In the genomic region with DNA sequence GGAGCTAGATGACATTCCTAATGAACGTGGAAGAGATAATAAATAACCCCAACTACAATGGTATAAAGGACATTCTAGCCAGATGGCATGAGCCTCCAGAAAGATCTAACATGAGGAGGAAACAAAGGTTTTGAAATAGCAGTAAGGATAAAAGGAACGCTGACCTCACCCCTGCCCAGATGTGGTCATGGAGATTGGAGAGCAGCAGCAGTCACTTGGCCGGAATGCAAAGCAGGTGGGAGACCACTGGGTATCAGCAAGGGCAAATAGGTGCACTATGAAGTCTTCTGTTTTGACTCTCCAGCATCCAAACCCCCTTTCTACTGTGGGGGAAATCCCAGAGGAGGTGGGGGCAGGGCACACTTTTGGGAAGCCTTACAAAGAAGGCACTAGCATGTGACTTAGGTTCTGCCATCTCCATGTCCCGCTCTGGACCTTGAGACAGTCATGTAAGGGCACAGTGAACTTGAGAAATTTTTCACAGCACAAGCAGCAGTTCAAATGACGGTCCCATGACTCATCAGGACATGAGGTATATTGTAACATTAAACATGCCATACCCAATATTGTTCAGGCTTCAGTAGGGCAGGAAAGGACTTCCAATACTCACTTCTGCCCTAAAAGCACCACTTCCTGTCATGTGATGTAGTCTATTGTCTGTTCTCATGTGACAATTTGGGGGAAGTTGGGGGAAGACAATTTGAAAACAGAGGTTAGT, we compare ENCODE assay signal across 10 cellular contexts. TPM values are rescaled to one million over a fixed set of nuclear protein-coding genes. Genes with fewer than 3 reads are reported as not detected.
DNase-seq lines count a peak whose midpoint lies in the region; ATAC-seq, FAIRE-seq and TF ChIP-seq lines count a peak whose summit lies in the region.
"Had no signal": no experiment of that assay in that cellular context is flagged by ENCODE, and none has a peak within 500 bp of the region (broad histone marks: within the 10 kb centered on the region; RNA-seq: fewer than 3 reads in every experiment).

No MANE protein-coding gene starts in this region.

- H3K36me3 ChIP-seq in Karpas-422 (ENCODE audit: insufficient read depth, low read length): no peaks in the 10 kb centered on the region
- no peaks in the 10 kb centered on the region for H3K36me3 ChIP-seq in K562 (ENCODE audit: control insufficient read depth, insufficient read depth, low read length)

- BruUV-seq in K562 (replicated peaks; lab: Mats Ljungman, UMichigan): no TSS peak

- H3K9ac ChIP-seq in Karpas-422 (ENCODE audit: low read length): no peak overlapping the region
- no peak overlapping the region for H3K9ac ChIP-seq in K562 (ENCODE audit: insufficient read depth in 1 of 2, low read depth in 2 of 2, low read length in 2 of 2)
- H3K9ac ChIP-seq: parathyroid adenoma had no signal

- WGBS in K562 (ENCODE audit: insufficient coverage, low coverage, missing lambda C conversion rate): 27% methylated on average over 5 of the region's 5 CpGs

- H3K27ac ChIP-seq in Karpas-422 (ENCODE audit: low read length) (no peak overlapping the region), K562 (ENCODE audit: extremely low read depth, low read depth, low read length) (no peak overlapping the region)
- H3K27ac ChIP-seq: parathyroid adenoma had no signal

- H3K27me3 ChIP-seq in Karpas-422 (ENCODE audit: low read length): no peaks in the 10 kb centered on the region
- no peaks in the 10 kb centered on the region for H3K27me3 ChIP-seq in K562 (ENCODE audit: control insufficient read depth in 2 of 2, insufficient read depth in 2 of 2, low read length in 2 of 2)

- no peak for FAIRE-seq in K562 (lab: Jason Lieb, UNC)
- FAIRE-seq: TTC549 had no signal

- intact Hi-C loops in K562 (cut with micrococcal nuclease): no loop called here

- H3K9me2 ChIP-seq in Karpas-422 (replicated peaks; ENCODE audit: insufficient read depth, low read length): no peaks in the 10 kb centered on the region

- TF ChIP-seq RAD21 in K562 (CRISPR knock-in tag; conservative IDR thresholded peaks at IDR 0.05 in 1 of 2, IDR thresholded peaks at IDR 0.05 in 1 of 2): no peak

- CTCF ChIA-PET in K562 (lab: Yijun Ruan, JAX; ENCODE audit: low intra/inter-chr PET ratio): no interaction called here

- peak; percentile 4 for DNase-seq in NK-92 treated with Interleukin-12 subunit alpha and Interleukin-12 subunit beta, amount 100 ng/mL, for 24 hours (lab: John Stamatoyannopoulos, UW)
- no peak for DNase-seq in NK-92 (lab: John Stamatoyannopoulos, UW; ENCODE audit: unreplicated experiment)
- no peak for DNase-seq in Karpas-422
- DNase-seq in K562 (ENCODE audit: extremely low read depth in 1 of 4, low spot score in 3 of 4): no peak
- DNase-seq in renal cortical epithelial cell (ENCODE audit: low read depth): peak; percentile 91
- DNase-seq in T1000 (lab: John Stamatoyannopoulos, UW): no peak
- no peak for DNase-seq in NCI-H146 treated with DMSO at 0.1 percent for 48 hours (lab: John Stamatoyannopoulos, UW; ENCODE audit: unreplicated experiment)
- no peak for DNase-seq in superior temporal gyrus (ENCODE audit: extremely low spot score)

- H2AFZ ChIP-seq in Karpas-422 (ENCODE audit: low read length): peak overlapping the region; percentile 43; the same call in 1 of the 2 replicates
- peak overlapping the region; percentile 64 for H2AFZ ChIP-seq in K562 (ENCODE audit: low read depth, low read length)
- H2AFZ ChIP-seq: parathyroid adenoma had no signal

- H3K4me1 ChIP-seq in Karpas-422 (ENCODE audit: low read length) (peaks cover 7% of the 10 kb centered on the region), K562 (replicated peaks in 1 of 2; ENCODE audit: control insufficient read depth in 2 of 2, insufficient read depth in 2 of 2, low read length in 2 of 2) (peaks cover 0 to 5% of the 10 kb centered on the region in 2 experiments; a peak in 2 of 5 replicates)
- H3K4me1 ChIP-seq: parathyroid adenoma had no signal

- in situ Hi-C loops in K562 (cut with MboI): no loop called here

- TF ChIP-seq EP300 in K562 (IDR thresholded peaks at IDR 0.05; ENCODE audit: low read length): no peak

- H4K20me1 ChIP-seq in Karpas-422 (ENCODE audit: insufficient read depth, low read depth, low read length) (no peaks in the 10 kb centered on the region), K562 (replicated peaks; ENCODE audit: control insufficient read depth, insufficient read depth, low read length) (no peaks in the 10 kb centered on the region)

- peak; percentile 37 for ATAC-seq in K562

- no peak for TF ChIP-seq CTCF in K562 (IDR thresholded peaks at IDR 0.05 in 2 of 3, conservative IDR thresholded peaks at IDR 0.05 in 1 of 3; ENCODE audit: insufficient read depth in 2 of 3, low read depth in 1 of 3, low read length in 3 of 3)

- H3K9me3 ChIP-seq in Karpas-422 (ENCODE audit: low read length) (no peaks in the 10 kb centered on the region), K562 (replicated peaks; ENCODE audit: control insufficient read depth, insufficient read depth, low read depth, low read length) (no peaks in the 10 kb centered on the region)

- POLR2A ChIA-PET in K562 (lab: Yijun Ruan, JAX): no interaction called here

- H3K4me2 ChIP-seq in Karpas-422 (ENCODE audit: low read depth, low read length, poor library complexity, severe bottlenecking) (no peak overlapping the region), K562 (ENCODE audit: insufficient read depth, low read length) (no peak overlapping the region)

- TF ChIP-seq POLR2A in K562 (conservative IDR thresholded peaks at IDR 0.05): no peak

- no peaks in the 10 kb centered on the region for H3K79me2 ChIP-seq in Karpas-422 (ENCODE audit: low read length)
- no peaks in the 10 kb centered on the region for H3K79me2 ChIP-seq in K562 (ENCODE audit: control insufficient read depth, insufficient read depth, low read length)
- H3K79me2 ChIP-seq: parathyroid adenoma had no signal

- H3K4me3 ChIP-seq in Karpas-422 (ENCODE audit: low read length) (no peak overlapping the region), K562 (no peak overlapping the region)

- H3K9me1 ChIP-seq in K562 (ENCODE audit: control insufficient read depth, insufficient read depth, low read length): no peaks in the 10 kb centered on the region

TF ChIP-seq in K562, 482 proteins besides CTCF, POLR2A, EP300 and RAD21 (continues in another document):
- TF ChIP-seq RAD51 (IDR thresholded peaks at IDR 0.05; ENCODE audit: borderline replicate concordance, low read depth): 0 out of 2 replicates have a peak, but pooled peaks have one; percentile 19
- TF ChIP-seq ZNF175 (CRISPR knock-in tag; IDR thresholded peaks at IDR 0.05; ENCODE audit: low read depth): 0 out of 2 replicates have a peak, but pooled peaks have one; percentile 27

RNA-seq across cellular contexts. Expression of a gene that starts 55.2 kb away (rescaled TPM):
- total RNA-seq in Karpas-422 (2014; rRNA removed; shearing (Covaris generic); ENCODE audit: low replicate concordance): 6.4 and 15.8 TPM in 2 replicates
- 33.8 and 79.6 TPM in 2 replicates for total RNA-seq in K562 (2011; cell fraction: chromatin; rRNA removed; ENCODE audit: low replicate concordance)
- total RNA-seq in K562 (2011; cell fraction: nucleolus; rRNA removed): 12.7 and 20.7 TPM in 2 replicates
- total RNA-seq in K562 (2011; cell fraction: nucleoplasm; rRNA removed): 26.4 and 52.7 TPM in 2 replicates
- total RNA-seq in K562 (2014; rRNA removed) (7.9 and 12.3 TPM in 2 replicates), K562 (2014; rRNA removed; fragmentation: Illumina TruSeq; extraction: Trizol) (25.6 and 27.9 TPM in 2 replicates), K562 (2015; rRNA removed; fragmentation: Illumina TruSeq; extraction: Trizol) (17.2 and 19.8 TPM in 2 replicates), K562 (2021) (19.3 and 22.5 TPM in 2 replicates), renal cortical epithelial cell (10.6 and 13.8 TPM in 2 replicates)
- polyA plus RNA-seq in K562 (2011; rRNA removed) (26.6 and 28.2 TPM in 2 replicates), K562 (2014; fragmentation: Illumina TruSeq; extraction: Trizol) (19.8 and 22.1 TPM in 2 replicates), K562 (2014; fragmentation: Nextera tagmentation; extraction: Ambion mirVana) (10 to 100 TPM; 27.1 to 32.8 TPM), K562 (2014; rRNA removed) (17.0 and 18.5 TPM in 2 replicates)
- 5.1 and 17.4 TPM in 2 replicates for polyA plus RNA-seq in K562 (2011; cell fraction: cytosol; rRNA removed)
- 13.5 and 24.2 TPM in 2 replicates for polyA plus RNA-seq in K562 (2011; cell fraction: nucleus; rRNA removed)
- polyA plus RNA-seq in K562 (2012): 16.2 and 17.7 TPM in 2 replicates
- 28.0 and 34.2 TPM in 2 replicates for polyA minus RNA-seq in K562 (2011; rRNA and poly(A)+ RNA removed)
- 7.4 and 9.9 TPM in 2 replicates for polyA minus RNA-seq in K562 (2011; cell fraction: cytosol; rRNA and poly(A)+ RNA removed)
- 10.9 and 27.9 TPM in 2 replicates for polyA minus RNA-seq in K562 (2011; cell fraction: nucleus; rRNA and poly(A)+ RNA removed)

RNA-seq across cellular contexts. Expression of a gene that starts 55.3 kb away (rescaled TPM):
- total RNA-seq in Karpas-422 (2014; rRNA removed; shearing (Covaris generic); ENCODE audit: low replicate concordance): 25.4 and 48.5 TPM in 2 replicates
- 68.9 and 113 TPM in 2 replicates for total RNA-seq in K562 (2011; cell fraction: chromatin; rRNA removed; ENCODE audit: low replicate concordance)
- 48.7 and 60.1 TPM in 2 replicates for total RNA-seq in K562 (2011; cell fraction: nucleolus; rRNA removed)
- total RNA-seq in K562 (2011; cell fraction: nucleoplasm; rRNA removed): 79.1 and 126 TPM in 2 replicates
- total RNA-seq in K562 (2014; rRNA removed): 68.1 and 71.1 TPM in 2 replicates
- 90.9 and 113 TPM in 2 replicates for total RNA-seq in K562 (2014; rRNA removed; fragmentation: Illumina TruSeq; extraction: Trizol)
- total RNA-seq in K562 (2015; rRNA removed; fragmentation: Illumina TruSeq; extraction: Trizol): 66.7 and 70.4 TPM in 2 replicates
- total RNA-seq in K562 (2021): 57.0 and 65.2 TPM in 2 replicates
- 74.9 and 85.7 TPM in 2 replicates for polyA plus RNA-seq in K562 (2011; rRNA removed)
- 15.8 and 23.4 TPM in 2 replicates for polyA plus RNA-seq in K562 (2011; cell fraction: cytosol; rRNA removed)
- polyA plus RNA-seq in K562 (2011; cell fraction: nucleus; rRNA removed): 45.5 and 71.8 TPM in 2 replicates
- polyA plus RNA-seq in K562 (2012): 57.1 and 60.2 TPM in 2 replicates
- polyA plus RNA-seq in K562 (2014; fragmentation: Illumina TruSeq; extraction: Trizol): 79.2 and 83.3 TPM in 2 replicates
- polyA plus RNA-seq in K562 (2014; fragmentation: Nextera tagmentation; extraction: Ambion mirVana): 10 to 100 TPM; 89.3 to 97.9 TPM
- 72.0 and 82.2 TPM in 2 replicates for polyA plus RNA-seq in K562 (2014; rRNA removed)
- polyA minus RNA-seq in K562 (2011; rRNA and poly(A)+ RNA removed): 79.0 and 99.1 TPM in 2 replicates
- polyA minus RNA-seq in K562 (2011; cell fraction: cytosol; rRNA and poly(A)+ RNA removed): 29.9 and 36.9 TPM in 2 replicates
- 63.4 and 97.6 TPM in 2 replicates for polyA minus RNA-seq in K562 (2011; cell fraction: nucleus; rRNA and poly(A)+ RNA removed)
- total RNA-seq in renal cortical epithelial cell: 1.1 and 13.7 TPM in 2 replicates

Comparison
In these comparisons a context has a peak if more than half of its experiments do, and no peak if none do; other contexts are left out.
1. DNase-seq: peak in NK-92 treated with Interleukin-12 subunit alpha and Interleukin-12 subunit beta, amount 100 ng/mL, for 24 hours (single experiment) and renal cortical epithelial cell (single experiment); none in NK-92 (single experiment), Karpas-422 (single experiment), K562 (0 of 4), T1000 (single experiment), NCI-H146 treated with DMSO at 0.1 percent for 48 hours (single experiment) and superior temporal gyrus (single experiment).